Comparison of ENCODE assay signal across 29 cellular contexts in genomic region chr5:62564101-62564500, GRCh38.
"Had no signal": no experiment of that assay in that cellular context is flagged by ENCODE, and none has a peak within 500 bp of the region (broad histone marks: within the 10 kb centered on the region; RNA-seq: fewer than 3 reads in every experiment).

No MANE protein-coding gene starts in this region.

- H3K27me3 ChIP-seq: neural progenitor cell, ovary, spleen, stomach, thyroid gland, tibial nerve, upper lobe of left lung, vagina had no signal

- H3K27ac ChIP-seq: neural progenitor cell, ovary, parathyroid adenoma, psoas muscle, skin epidermis, spleen, stomach, thoracic aorta, thyroid gland, tibial nerve, upper lobe of left lung, vagina had no signal

- H3K9me3 ChIP-seq: thyroid gland had no signal

- H3K4me2 ChIP-seq: neural progenitor cell, smooth muscle cell had no signal

- H3K27ac Mint-ChIP-seq: natural killer cell; nephron; neural progenitor cell; progenitor cell of endocrine pancreas; stimulated activated memory B cell treated with anti-CD40 and anti-IgM and Interleukin-4, amounts not matched to agents 10 μg/mL and 1 μg/mL and 100 μg/mL, for 72 hours had no signal

- H3K9ac ChIP-seq: neural progenitor cell, parathyroid adenoma had no signal

- H3K4me3 Mint-ChIP-seq: natural killer cell; nephron; neural progenitor cell; stimulated activated memory B cell treated with anti-CD40 and anti-IgM and Interleukin-4, amounts not matched to agents 10 μg/mL and 1 μg/mL and 100 μg/mL, for 72 hours had no signal

- H3K4me1 ChIP-seq: parathyroid adenoma, psoas muscle, spleen, stomach, thyroid gland, tibial nerve, upper lobe of left lung, vagina had no signal

- H3K4me1 Mint-ChIP-seq: natural killer cell; nephron; stimulated activated memory B cell treated with anti-CD40 and anti-IgM and Interleukin-4, amounts not matched to agents 10 μg/mL and 1 μg/mL and 100 μg/mL, for 72 hours had no signal

- H3K36me3 ChIP-seq: neural progenitor cell, ovary, thyroid gland had no signal

- H2AFZ ChIP-seq: neural progenitor cell, parathyroid adenoma had no signal

- H3K27me3 Mint-ChIP-seq: progenitor cell of endocrine pancreas; stimulated activated memory B cell treated with anti-CD40 and anti-IgM and Interleukin-4, amounts not matched to agents 10 μg/mL and 1 μg/mL and 100 μg/mL, for 72 hours had no signal

- H3K4me3 ChIP-seq: neural progenitor cell, ovary, psoas muscle, skin epidermis, smooth muscle cell, spleen, stomach, thoracic aorta, thyroid gland, tibial nerve, upper lobe of left lung, vagina had no signal

- DNase-seq: natural killer cell; occipital lobe; ovary; posterior cingulate gyrus; psoas muscle; right cardiac atrium; spleen; stimulated activated CD4-positive, alpha-beta T cell treated with anti-CD3 and anti-CD28 coated beads, Interleukin-12 subunit alpha, Interleukin-12 subunit beta, amount 100 ng/mL, for 4 hours; stimulated activated CD4-positive, alpha-beta T cell treated with anti-CD3 and anti-CD28 coated beads, Interleukin-1b, Interleukin-23, amount 100 ng/mL, for 48 hours; stimulated activated CD4-positive, alpha-beta T cell treated with anti-CD3 and anti-CD28 coated beads, Interleukin-4, amount 100 ng/mL, for 1 hour; stimulated activated CD4-positive, alpha-beta T cell treated with anti-CD3 and anti-CD28 coated beads, Interleukin-4, amount 100 ng/mL, for 4 hours; stimulated activated CD8-positive, alpha-beta memory T cell treated with anti-CD3 and anti-CD28 coated beads, Interleukin-4, amount 100 ng/mL, for 48 hours; stimulated activated naive CD4-positive, alpha-beta T cell; stimulated activated naive CD8-positive, alpha-beta T cell treated with anti-CD3 and anti-CD28 coated beads, Interleukin-15, Interleukin-2, amounts not matched to agents 100 U/mL and 50 U/mL, for 24 hours; stomach; thyroid gland; trophoblast cell; upper lobe of left lung had no signal

- ATAC-seq: natural killer cell; psoas muscle; right cardiac atrium; sciatic nerve; stimulated activated memory B cell treated with anti-CD40 and anti-IgM and Interleukin-4, amounts not matched to agents 10 μg/mL and 1 μg/mL and 100 μg/mL, for 72 hours; stimulated activated naive CD8-positive, alpha-beta T cell treated with anti-CD3 and anti-CD28 coated beads, Interleukin-15, Interleukin-2, amounts not matched to agents 100 U/mL and 50 U/mL, for 24 hours had no signal
